ENCODE assay signal across 8 cellular contexts in the genomic region with DNA sequence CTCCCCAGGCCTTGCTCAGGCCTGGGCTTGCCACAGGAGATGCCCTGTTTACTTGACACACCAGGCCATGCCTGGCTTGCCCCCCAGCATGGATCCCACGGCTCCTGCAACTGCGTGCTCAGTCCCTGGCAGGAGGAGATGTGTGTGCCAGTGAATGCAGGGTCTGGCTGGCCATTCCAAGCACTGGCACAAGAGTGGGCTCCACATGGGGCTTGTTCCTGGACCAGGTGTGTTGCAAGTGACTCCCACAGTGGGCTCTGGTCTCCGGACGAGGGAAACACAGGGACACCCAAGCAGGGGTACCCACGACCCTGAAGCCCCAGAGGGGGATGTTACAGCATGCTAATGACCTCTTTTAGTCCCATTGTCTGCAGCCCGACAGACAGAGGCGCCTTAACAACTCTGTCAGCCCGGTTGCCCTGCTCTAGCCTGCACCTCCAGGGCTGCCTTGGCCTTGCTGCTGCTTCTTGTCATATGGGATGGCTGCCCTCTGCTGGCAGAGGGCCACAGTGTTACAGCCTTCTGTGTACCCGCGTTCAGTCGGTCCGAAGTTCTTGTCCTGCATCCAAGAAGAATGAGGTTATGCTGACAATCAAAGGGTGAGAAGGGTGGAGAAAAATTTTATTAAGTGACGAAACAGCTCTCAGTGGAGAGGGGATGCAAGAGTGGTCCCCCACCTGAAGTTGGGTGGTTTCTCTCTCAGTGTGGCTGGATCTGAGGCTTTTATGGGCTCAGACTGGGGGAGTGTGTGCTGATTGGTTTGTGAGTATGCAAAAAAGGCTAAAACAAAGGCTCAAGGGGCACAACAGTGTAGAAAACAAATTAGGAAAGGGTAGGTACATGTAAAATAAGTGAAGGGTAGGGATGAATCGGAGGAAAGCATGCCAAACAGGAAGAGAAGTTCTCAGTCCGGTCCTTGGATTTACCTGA.
DNase-seq lines count a peak whose midpoint lies in the region; ATAC-seq and TF ChIP-seq lines count a peak whose summit lies in the region.

No MANE protein-coding gene starts in this region.

- no peaks in the 10 kb centered on the region for H3K4me1 Mint-ChIP-seq in activated naive CD8-positive, alpha-beta T cell treated with anti-CD3 and anti-CD28 coated beads, Interleukin-2, amount 10 ng/mL, durations not matched to agents 7 days and 5 days

- peak; percentile 24 for TF ChIP-seq CTCF in AG09319 (IDR thresholded peaks at IDR 0.05; ENCODE audit: low read depth, low read length)

- POLR2A ChIA-PET in activated naive CD8-positive, alpha-beta T cell treated with anti-CD3 and anti-CD28 coated beads, Interleukin-2, amount 10 ng/mL, durations not matched to agents 7 days and 5 days (lab: Charles Lee) = no interaction called here

- DNase-seq in AG09319 (ENCODE audit: extremely low read depth, low read depth) (peak; percentile 0), RKO (ENCODE audit: low spot score) (peak; percentile 47), iPS-NIHi11 (ENCODE audit: low spot score) (peak; percentile 36)
- peak; percentile 49 for DNase-seq in activated naive CD8-positive, alpha-beta T cell treated with anti-CD3 and anti-CD28 coated beads, Interleukin-2, amount 10 ng/mL, durations not matched to agents 7 days and 5 days
- DNase-seq in stimulated activated CD4-positive, alpha-beta T cell treated with anti-CD3 and anti-CD28 coated beads, TNF-alpha, amount 100 ng/mL, for 48 hours (ENCODE audit: low read depth in 3 of 3) = peak in 2 of 3 donors; percentile 7 to 31

- no peaks in the 10 kb centered on the region for H3K27me3 Mint-ChIP-seq in activated naive CD8-positive, alpha-beta T cell treated with anti-CD3 and anti-CD28 coated beads, Interleukin-2, amount 10 ng/mL, durations not matched to agents 7 days and 5 days

- H3K27ac Mint-ChIP-seq in activated naive CD8-positive, alpha-beta T cell treated with anti-CD3 and anti-CD28 coated beads, Interleukin-2, amount 10 ng/mL, durations not matched to agents 7 days and 5 days = no peak overlapping the region

- peak; percentile 73 for ATAC-seq in GM19023 (IDR thresholded peaks at IDR 0.05; ENCODE audit: unreplicated experiment)
- peak; percentile 50 for ATAC-seq in activated naive CD8-positive, alpha-beta T cell treated with anti-CD3 and anti-CD28 coated beads, Interleukin-2, amount 10 ng/mL, durations not matched to agents 7 days and 5 days (ENCODE audit: low read depth)
- no peak for ATAC-seq in GM18873 (IDR thresholded peaks at IDR 0.05; ENCODE audit: low FRiP score, unreplicated experiment)
- ATAC-seq in GM18858 (IDR thresholded peaks at IDR 0.05; ENCODE audit: unreplicated experiment) = no peak

- H3K4me3 Mint-ChIP-seq in activated naive CD8-positive, alpha-beta T cell treated with anti-CD3 and anti-CD28 coated beads, Interleukin-2, amount 10 ng/mL, durations not matched to agents 7 days and 5 days = no peak overlapping the region

- H3K36me3 Mint-ChIP-seq in activated naive CD8-positive, alpha-beta T cell treated with anti-CD3 and anti-CD28 coated beads, Interleukin-2, amount 10 ng/mL, durations not matched to agents 7 days and 5 days = peaks cover 4% of the 10 kb centered on the region

- peaks cover 1% of the 10 kb centered on the region for H3K9me3 Mint-ChIP-seq in activated naive CD8-positive, alpha-beta T cell treated with anti-CD3 and anti-CD28 coated beads, Interleukin-2, amount 10 ng/mL, durations not matched to agents 7 days and 5 days

Comparison
In these comparisons a context has a peak if more than half of its experiments do, and no peak if none do; other contexts are left out.
1. ATAC-seq: peak in GM19023 (single experiment) and activated naive CD8-positive, alpha-beta T cell treated with anti-CD3 and anti-CD28 coated beads, Interleukin-2, amount 10 ng/mL, durations not matched to agents 7 days and 5 days (single experiment); none in GM18873 (single experiment) and GM18858 (single experiment).
2. Peak in every context shown above with its lines, with median percentiles within 50 percentile points of each other: DNase-seq.